Comparison of ENCODE assay signal across 3 cellular contexts in the genomic region with DNA sequence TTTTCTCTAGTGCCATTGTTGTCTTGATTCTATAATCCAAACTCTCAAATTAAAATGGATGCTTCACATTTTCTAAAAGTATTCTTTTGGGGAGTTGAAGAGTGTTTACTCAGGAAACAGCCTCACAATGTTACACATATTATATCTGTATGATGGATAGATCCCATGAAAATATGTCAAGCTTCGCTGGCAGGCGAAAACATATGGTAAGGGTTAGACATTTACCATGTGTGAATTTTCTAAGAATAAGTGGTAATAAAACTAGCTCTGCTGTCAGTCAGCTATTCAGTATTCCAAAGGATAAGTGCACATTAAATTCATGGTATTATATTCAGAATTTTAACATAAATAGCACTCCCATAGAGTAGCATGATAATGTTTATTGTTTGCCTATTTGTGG.
"Had no signal": no experiment of that assay in that cellular context is flagged by ENCODE, and none has a peak within 500 bp of the region (broad histone marks: within the 10 kb centered on the region; RNA-seq: fewer than 3 reads in every experiment).

No MANE protein-coding gene starts in this region.

- DNase-seq: GDM1, GF-D8 had no signal

- H3K4me3 ChIP-seq: GM12878 had no signal
